ENCODE assay signal across 1 cellular context in genomic region chr22:19689408-19689807, GRCh38.
TF ChIP-seq lines count a peak whose summit lies in the region.

No MANE protein-coding gene starts in this region.

TF ChIP-seq in HepG2, 621 proteins besides CTCF, POLR2A, EP300 and RAD21 (continued from another document):
- TF ChIP-seq ZNF142 (CRISPR knock-in tag; IDR thresholded peaks at IDR 0.05) = no peak
- TF ChIP-seq HOMEZ (CRISPR knock-in tag; IDR thresholded peaks at IDR 0.05; ENCODE audit: low read depth) = no peak
- no peak for TF ChIP-seq ZNF501 (CRISPR knock-in tag; IDR thresholded peaks at IDR 0.05)
- no peak for TF ChIP-seq ZNF607 (CRISPR knock-in tag; IDR thresholded peaks at IDR 0.05; ENCODE audit: borderline replicate concordance)
- TF ChIP-seq CC2D1A (CRISPR knock-in tag; IDR thresholded peaks at IDR 0.05) = no peak
- TF ChIP-seq TEAD3 (CRISPR knock-in tag; optimal IDR thresholded peaks at IDR 0.05; ENCODE audit: borderline replicate concordance) = no peak
- TF ChIP-seq KIAA2018 (CRISPR knock-in tag; IDR thresholded peaks at IDR 0.05; ENCODE audit: borderline replicate concordance) = no peak
- no peak for TF ChIP-seq ARID2 (CRISPR knock-in tag; IDR thresholded peaks at IDR 0.05; ENCODE audit: borderline replicate concordance)
- no peak for TF ChIP-seq HNRNPLL (IDR thresholded peaks at IDR 0.05; ENCODE audit: low read depth, low read length, poor library complexity, severe bottlenecking)
- TF ChIP-seq ZNF646 (CRISPR knock-in tag; IDR thresholded peaks at IDR 0.05) = no peak
- no peak for TF ChIP-seq REPIN1 (CRISPR knock-in tag; IDR thresholded peaks at IDR 0.05; ENCODE audit: borderline replicate concordance, low read depth)
- no peak for TF ChIP-seq ZNF530 (CRISPR knock-in tag; IDR thresholded peaks at IDR 0.05; ENCODE audit: low read depth)
- no peak for TF ChIP-seq ZNF770 (CRISPR knock-in tag; IDR thresholded peaks at IDR 0.05)
- no peak for TF ChIP-seq ETV5 (CRISPR knock-in tag; IDR thresholded peaks at IDR 0.05; ENCODE audit: borderline replicate concordance)
